ENCODE assay signal across 9 cellular contexts in the genomic region with DNA sequence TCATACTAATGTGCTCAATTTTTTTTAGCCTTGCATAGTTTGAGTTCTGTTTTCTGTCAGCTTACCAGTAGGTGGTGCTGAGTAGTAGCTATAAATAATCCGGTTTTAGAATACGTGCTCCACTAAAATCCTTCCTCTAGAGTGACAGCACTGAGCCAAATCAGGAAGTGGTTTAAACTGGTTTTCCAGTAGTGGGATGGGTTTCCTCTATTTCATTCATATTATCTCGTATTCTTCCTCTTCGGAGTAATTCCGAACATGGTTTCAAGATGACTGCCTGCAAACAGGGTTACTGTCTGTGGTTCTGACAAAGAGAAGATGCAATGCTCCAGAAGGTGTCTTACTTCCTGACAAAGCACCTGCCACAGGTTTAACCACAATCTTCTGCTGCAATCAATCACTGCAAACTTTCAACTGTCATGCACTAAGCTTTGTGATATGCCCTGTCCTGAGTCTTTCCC.
DNase-seq lines count a peak whose midpoint lies in the region; ATAC-seq and TF ChIP-seq lines count a peak whose summit lies in the region.
"Had no signal": no experiment of that assay in that cellular context is flagged by ENCODE, and none has a peak within 500 bp of the region (broad histone marks: within the 10 kb centered on the region; RNA-seq: fewer than 3 reads in every experiment).

No MANE protein-coding gene starts in this region.

- H3K36me3 Mint-ChIP-seq in activated CD4-positive, alpha-beta memory T cell treated with anti-CD3 and anti-CD28 coated beads for 36 hours: no peaks in the 10 kb centered on the region

- TF ChIP-seq POLR2A in spleen (IDR thresholded peaks at IDR 0.05): no peak

- 14 to 24% (median 16%) methylated on average over 5 of the region's 5 CpGs for WGBS in spleen, 5 donors

- no peaks in the 10 kb centered on the region for H3K4me1 Mint-ChIP-seq in activated CD4-positive, alpha-beta memory T cell treated with anti-CD3 and anti-CD28 coated beads for 36 hours (ENCODE audit: low read depth)

- H3K9me3 ChIP-seq in spleen: peaks cover 0 to 15% (median 12%) of the 10 kb centered on the region in 8 donors

- no peaks in the 10 kb centered on the region for H3K27me3 ChIP-seq in spleen (replicated peaks in 1 of 7)

- H3K9me3 Mint-ChIP-seq in activated CD4-positive, alpha-beta memory T cell treated with anti-CD3 and anti-CD28 coated beads for 36 hours: peaks cover 46% of the 10 kb centered on the region

- TF ChIP-seq CTCF in 22Rv1 (IDR thresholded peaks at IDR 0.05) (peak; percentile 75), GM12875 (IDR thresholded peaks at IDR 0.05; ENCODE audit: borderline replicate concordance, insufficient read depth, low read depth, low read length) (peak; percentile 48; the same call in 1 of the 2 replicates), fibroblast of pulmonary artery (IDR thresholded peaks at IDR 0.05; ENCODE audit: low read length, missing control alignments) (peak; percentile 14), spleen (IDR thresholded peaks at IDR 0.05 in 8 of 11, conservative IDR thresholded peaks at IDR 0.05 in 3 of 11) (peak in 1 of 11 experiments; percentile 7)

- H3K4me1 ChIP-seq in spleen: no peaks in the 10 kb centered on the region

- peak; percentile 73 for ATAC-seq in HG02870 (IDR thresholded peaks at IDR 0.05; ENCODE audit: unreplicated experiment)

- POLR2A ChIA-PET in activated CD4-positive, alpha-beta memory T cell treated with anti-CD3 and anti-CD28 coated beads for 36 hours (lab: Charles Lee): no interaction called here

- no peak overlapping the region for H3K27ac ChIP-seq in 22Rv1
- H3K27ac ChIP-seq in spleen: no peak overlapping the region

- CTCF ChIA-PET in activated CD4-positive, alpha-beta memory T cell treated with anti-CD3 and anti-CD28 coated beads for 36 hours (lab: Charles Lee): interaction anchor here (1.0 kb wide), 1 partner anchor 1673 kb away, joined by 3 read pairs; no protein-coding TSS in a partner anchor

- intact Hi-C loops in activated CD4-positive, alpha-beta memory T cell treated with anti-CD3 and anti-CD28 coated beads for 36 hours (cut with micrococcal nuclease): no loop called here
- intact Hi-C loops in spleen (cut with DNase I; ENCODE audit: low total_unique reads): no loop called here

- DNase-seq in NCI-H2227 (lab: John Stamatoyannopoulos, UW; ENCODE audit: unreplicated experiment) (peak; percentile 38), fibroblast of pulmonary artery (ENCODE audit: low read depth) (no peak), NCI-H2171 treated with DMSO at 0.1 percent for 48 hours (lab: John Stamatoyannopoulos, UW) (no peak), spleen (no peak)
- DNase-seq in activated CD4-positive, alpha-beta memory T cell treated with anti-CD3 and anti-CD28 coated beads for 36 hours: no peak

- no peak overlapping the region for H3K4me3 Mint-ChIP-seq in activated CD4-positive, alpha-beta memory T cell treated with anti-CD3 and anti-CD28 coated beads for 36 hours
- H3K4me3 Mint-ChIP-seq: central memory CD8-positive, alpha-beta T cell had no signal

- H3K27me3 Mint-ChIP-seq in activated CD4-positive, alpha-beta memory T cell treated with anti-CD3 and anti-CD28 coated beads for 36 hours: no peaks in the 10 kb centered on the region
- H3K27me3 Mint-ChIP-seq: central memory CD8-positive, alpha-beta T cell had no signal

- H3K27ac Mint-ChIP-seq in activated CD4-positive, alpha-beta memory T cell treated with anti-CD3 and anti-CD28 coated beads for 36 hours: no peak overlapping the region

- H3K36me3 ChIP-seq in spleen: no peaks in the 10 kb centered on the region

- H3K4me3 ChIP-seq in GM12875 (ENCODE audit: low read depth, low read length): no peak overlapping the region
- no peak overlapping the region for H3K4me3 ChIP-seq in fibroblast of pulmonary artery (replicated peaks; ENCODE audit: low read depth, low read length)
- no peak overlapping the region for H3K4me3 ChIP-seq in spleen
